ENCODE assay signal across 28 cellular contexts in the genomic region with DNA sequence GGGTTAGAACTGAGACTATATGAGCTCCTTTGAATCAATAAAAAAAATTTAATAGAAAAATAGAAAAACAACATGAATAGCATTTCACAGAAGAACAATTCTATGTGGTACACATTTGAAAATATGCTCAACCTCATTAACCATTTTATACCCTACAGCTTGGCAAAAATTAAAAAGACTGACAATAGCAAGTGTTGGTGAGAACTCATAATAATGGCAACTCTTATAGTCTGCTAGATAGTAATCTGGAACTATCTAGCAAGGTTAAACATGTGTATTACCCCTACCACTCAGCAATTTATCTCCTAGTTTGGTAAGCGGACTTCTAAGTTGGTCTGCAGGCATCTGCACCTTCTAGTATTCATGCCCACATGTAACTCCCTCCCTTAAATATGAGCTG.
"Had no signal": no experiment of that assay in that cellular context is flagged by ENCODE, and none has a peak within 500 bp of the region (broad histone marks: within the 10 kb centered on the region; RNA-seq: fewer than 3 reads in every experiment).

No MANE protein-coding gene starts in this region.

- H3K4me3 ChIP-seq: stomach, suprapubic skin, testis, thoracic aorta, thyroid gland, tibial artery, tibial nerve, transverse colon, upper lobe of left lung, upper lobe of right lung, uterus, vagina had no signal

- H3K9me3 ChIP-seq: suprapubic skin, testis, thoracic aorta, thyroid gland, tibial artery, upper lobe of right lung, uterus, vagina had no signal

- H3K36me3 ChIP-seq: stomach, suprapubic skin, thoracic aorta, thyroid gland, tibial artery, tibial nerve, transverse colon, upper lobe of left lung, upper lobe of right lung, uterus, vagina had no signal

- H3K9me3 Mint-ChIP-seq: stimulated activated naive CD8-positive, alpha-beta T cell treated with anti-CD3 and anti-CD28 coated beads, Interleukin-15, Interleukin-2, amounts not matched to agents 100 ng/mL and 50 ng/mL, for 24 hours; type B pancreatic cell had no signal

- H3K4me3 Mint-ChIP-seq: stimulated activated memory B cell treated with anti-CD40 and anti-IgM and Interleukin-4, amounts not matched to agents 10 μg/mL and 1 μg/mL and 100 μg/mL, for 72 hours; stimulated activated naive B cell treated with anti-CD40 and anti-IgM and Interleukin-4, amounts not matched to agents 10 μg/mL and 1 μg/mL and 100 μg/mL, for 72 hours; stimulated activated naive CD8-positive, alpha-beta T cell treated with anti-CD3 and anti-CD28 coated beads, Interleukin-15, amount 100 ng/mL, for 72 hours; stimulated activated naive CD8-positive, alpha-beta T cell treated with anti-CD3 and anti-CD28 coated beads, Interleukin-15, Interleukin-2, amounts not matched to agents 100 ng/mL and 50 ng/mL, for 24 hours; type B pancreatic cell had no signal

- H3K27me3 ChIP-seq: testis, thyroid gland, tibial nerve, upper lobe of left lung, upper lobe of right lung, uterus, vagina had no signal

- ATAC-seq: stimulated activated memory B cell treated with anti-CD40 and anti-IgM and Interleukin-4, amounts not matched to agents 10 μg/mL and 1 μg/mL and 100 μg/mL, for 72 hours; stimulated activated naive B cell treated with anti-CD40 and anti-IgM and Interleukin-4, amounts not matched to agents 10 μg/mL and 1 μg/mL and 100 μg/mL, for 72 hours; stimulated activated naive CD8-positive, alpha-beta T cell treated with anti-CD3 and anti-CD28 coated beads, Interleukin-15, amount 100 ng/mL, for 72 hours; stimulated activated naive CD8-positive, alpha-beta T cell treated with anti-CD3 and anti-CD28 coated beads, Interleukin-15, Interleukin-2, amounts not matched to agents 100 U/mL and 50 U/mL, for 24 hours; upper lobe of right lung had no signal

- H3K4me1 Mint-ChIP-seq: stimulated activated memory B cell treated with anti-CD40 and anti-IgM and Interleukin-4, amounts not matched to agents 10 μg/mL and 1 μg/mL and 100 μg/mL, for 72 hours; stimulated activated naive B cell treated with anti-CD40 and anti-IgM and Interleukin-4, amounts not matched to agents 10 μg/mL and 1 μg/mL and 100 μg/mL, for 72 hours; stimulated activated naive CD8-positive, alpha-beta T cell treated with anti-CD3 and anti-CD28 coated beads, Interleukin-15, amount 100 ng/mL, for 72 hours had no signal

- H3K27ac ChIP-seq: stomach, suprapubic skin, testis, thoracic aorta, thyroid gland, tibial artery, tibial nerve, transverse colon, upper lobe of left lung, upper lobe of right lung, uterus, vagina had no signal

- FAIRE-seq: urothelium cell line had no signal

- H3K36me3 Mint-ChIP-seq: stimulated activated memory B cell treated with anti-CD40 and anti-IgM and Interleukin-4, amounts not matched to agents 10 μg/mL and 1 μg/mL and 100 μg/mL, for 72 hours; stimulated activated naive B cell treated with anti-CD40 and anti-IgM and Interleukin-4, amounts not matched to agents 10 μg/mL and 1 μg/mL and 100 μg/mL, for 72 hours; type B pancreatic cell had no signal

- H3K27ac Mint-ChIP-seq: stimulated activated memory B cell treated with anti-CD40 and anti-IgM and Interleukin-4, amounts not matched to agents 10 μg/mL and 1 μg/mL and 100 μg/mL, for 72 hours; stimulated activated naive B cell treated with anti-CD40 and anti-IgM and Interleukin-4, amounts not matched to agents 10 μg/mL and 1 μg/mL and 100 μg/mL, for 72 hours; stimulated activated naive CD8-positive, alpha-beta T cell treated with anti-CD3 and anti-CD28 coated beads, Interleukin-15, amount 100 ng/mL, for 72 hours; stimulated activated naive CD8-positive, alpha-beta T cell treated with anti-CD3 and anti-CD28 coated beads, Interleukin-15, Interleukin-2, amounts not matched to agents 100 ng/mL and 50 ng/mL, for 24 hours; type B pancreatic cell had no signal

- DNase-seq: stimulated activated CD4-positive, alpha-beta T cell treated with anti-CD3 and anti-CD28 coated beads, Interleukin-2, amount 100 ng/mL, for 48 hours; stimulated activated CD4-positive, alpha-beta T cell treated with anti-CD3 and anti-CD28 coated beads, Interleukin-4, amount 100 ng/mL, for 1 hour; stimulated activated CD4-positive, alpha-beta T cell treated with anti-CD3 and anti-CD28 coated beads, Interleukin-4, amount 100 ng/mL, for 24 hours; stimulated activated CD4-positive, alpha-beta T cell treated with anti-CD3 and anti-CD28 coated beads, Interleukin-4, amount 100 ng/mL, for 4 hours; stimulated activated CD8-positive, alpha-beta memory T cell treated with anti-CD3 and anti-CD28 coated beads, Interleukin-4, amount 100 ng/mL, for 48 hours; stimulated activated naive B cell treated with anti-CD40 and anti-IgM and Interleukin-4, amounts not matched to agents 10 μg/mL and 1 μg/mL and 100 μg/mL, for 72 hours; stimulated activated naive CD4-positive, alpha-beta T cell; stimulated activated naive CD4-positive, alpha-beta T cell treated with Interleukin-2 at 50 U/mL for 16 hours; stimulated activated naive CD8-positive, alpha-beta T cell treated with anti-CD3 and anti-CD28 coated beads, Interleukin-15, amount 100 ng/mL, for 72 hours; stimulated activated naive CD8-positive, alpha-beta T cell treated with anti-CD3 and anti-CD28 coated beads, Interleukin-15, Interleukin-2, amounts not matched to agents 100 U/mL and 50 U/mL, for 24 hours; stomach; substantia nigra; testis; thyroid gland; tibial artery; transverse colon; trophoblast cell; upper lobe of left lung; upper lobe of right lung; uterus had no signal

- H3K4me1 ChIP-seq: stomach, suprapubic skin, testis, thyroid gland, tibial artery, transverse colon, upper lobe of left lung, upper lobe of right lung, uterus, vagina had no signal
